In genomic region chrX:39681885-39682284, GRCh38 we compare ENCODE assay signal across 1 cellular context.
A peak's percentile ranks its signal among the peaks of the same experiment; 100 is the strongest.
TF ChIP-seq lines count a peak whose summit lies in the region.

No MANE protein-coding gene starts in this region.

TF ChIP-seq in liver, 16 proteins besides CTCF, POLR2A, EP300 and RAD21 (continued from another document):
- TF ChIP-seq ZBTB33 (IDR thresholded peaks at IDR 0.05) (no peak), EGR1 (IDR thresholded peaks at IDR 0.05; ENCODE audit: low read depth in 2 of 2) (no peak), NR2F2 (IDR thresholded peaks at IDR 0.05) (no peak), REST (IDR thresholded peaks at IDR 0.05) (no peak), ATF3 (IDR thresholded peaks at IDR 0.05) (no peak), FOXA2 (IDR thresholded peaks at IDR 0.05) (no peak), GABPA (IDR thresholded peaks at IDR 0.05 in 1 of 2, conservative IDR thresholded peaks at IDR 0.05 in 1 of 2) (no peak), YY1 (IDR thresholded peaks at IDR 0.05) (peak; percentile 46), MAX (IDR thresholded peaks at IDR 0.05) (no peak), HNF4A (conservative IDR thresholded peaks at IDR 0.05) (peak; percentile 33 to 42), JUND (IDR thresholded peaks at IDR 0.05) (no peak), HNF4G (IDR thresholded peaks at IDR 0.05) (no peak), SP1 (IDR thresholded peaks at IDR 0.05) (peak; percentile 49), TAF1 (conservative IDR thresholded peaks at IDR 0.05) (no peak)
